14 cellular contexts compared by ENCODE assay signal in genomic region chr11:102253018-102253775, GRCh38.
DNase-seq lines count a peak whose midpoint lies in the region; ATAC-seq, FAIRE-seq and TF ChIP-seq lines count a peak whose summit lies in the region.
"Had no signal": no experiment of that assay in that cellular context is flagged by ENCODE, and none has a peak within 500 bp of the region (broad histone marks: within the 10 kb centered on the region; RNA-seq: fewer than 3 reads in every experiment).

No MANE protein-coding gene starts in this region.

- H2BK120ac ChIP-seq in H1 (replicated peaks; ENCODE audit: low read depth, low read length) = no peak overlapping the region

- no peak overlapping the region for H3K27ac ChIP-seq in right atrium auricular region
- no peak overlapping the region for H3K27ac ChIP-seq in H1 (ENCODE audit: low read depth, low read length)
- H3K27ac ChIP-seq in mesodermal cell (ENCODE audit: low read depth, low read length, severe bottlenecking) = peak overlapping the region; percentile 59
- H3K27ac ChIP-seq: SJCRH30 had no signal

- no peak overlapping the region for H3K18ac ChIP-seq in H1 (ENCODE audit: extremely low read depth, low read length)

- H2BK5ac ChIP-seq in H1 (ENCODE audit: low read depth, low read length) = no peak overlapping the region

- WGBS in H1 (ENCODE audit: extremely low coverage in 1 of 2, insufficient coverage in 1 of 2, insufficient read length in 1 of 2, insufficient replicate concordance in 2 of 2, low coverage in 1 of 2, low lambda C conversion rate in 2 of 2, missing lambda C conversion rate in 1 of 2), 2 experiments = 73% methylated on average over 3 of the region's 3 CpGs; no CpG with 5 or more reads in 1 of the 2 experiments
- 17 to 79% methylated on average over 1 to 2 of the region's 3 CpGs for whole genome bisulfite sequencing in mesodermal cell (ENCODE audit: insufficient coverage in 2 of 2), 2 experiments

- no peak overlapping the region for H2BK12ac ChIP-seq in H1 (ENCODE audit: low read depth, low read length)

- H3K23ac ChIP-seq in H1 (ENCODE audit: insufficient read length) = no peak overlapping the region

- H3K4me1 ChIP-seq in right atrium auricular region (no peaks in the 10 kb centered on the region), H1 (replicated peaks in 1 of 4; ENCODE audit: control insufficient read depth in 3 of 4, insufficient read depth in 4 of 4, low read length in 3 of 4) (no peaks in the 10 kb centered on the region; a peak in 1 of 7 replicates), mesodermal cell (ENCODE audit: control insufficient read depth, insufficient read depth, low read length, poor library complexity, severe bottlenecking) (peaks cover 24% of the 10 kb centered on the region)
- H3K4me1 ChIP-seq: SJCRH30 had no signal

- H3K79me2 ChIP-seq in H1 (ENCODE audit: control insufficient read depth in 1 of 2, insufficient read depth in 2 of 2, low read length in 2 of 2) = no peaks in the 10 kb centered on the region

- H4K91ac ChIP-seq in H1 (replicated peaks; ENCODE audit: insufficient read length, low read length) = no peak overlapping the region

- 0 out of 2 replicates have a peak overlapping the region, but pooled peaks have one; percentile 6 for H2AFZ ChIP-seq in H1 (ENCODE audit: low read length)

- POLR2A ChIA-PET in H1 (lab: Charles Lee; ENCODE audit: partially characterized antibody) = interaction anchor here (1.4 kb wide), 1 partner anchor 15 kb away, joined by 3 read pairs; no protein-coding TSS in a partner anchor

- H3K79me1 ChIP-seq in H1 (ENCODE audit: low read depth, low read length) = no peaks in the 10 kb centered on the region

- H3K4me2 ChIP-seq in H1 (ENCODE audit: insufficient read depth in 1 of 2, low read depth in 2 of 2, low read length in 2 of 2) = no peak overlapping the region

- H3K9me3 ChIP-seq in right atrium auricular region (no peaks in the 10 kb centered on the region), H1 (ENCODE audit: insufficient read depth in 2 of 2, low read depth in 1 of 2, low read length in 1 of 2) (no peaks in the 10 kb centered on the region), mesodermal cell (ENCODE audit: control insufficient read depth, low read length) (no peaks in the 10 kb centered on the region)
- H3K9me3 ChIP-seq: SJCRH30 had no signal

- CTCF ChIA-PET in H1 (lab: Charles Lee; ENCODE audit: partially characterized antibody) = interaction anchor here (0.5 to 3.7 kb wide), 34 partner anchors 8 to 734 kb away, joined by 3 to 36 read pairs (median 4); no protein-coding TSS in a partner anchor

- no peak overlapping the region for H2AK5ac ChIP-seq in H1 (ENCODE audit: low read depth, low read length)

- H3K56ac ChIP-seq in H1 (replicated peaks; ENCODE audit: insufficient read length, low read depth, low read length) = no peak overlapping the region

- intact Hi-C loops in left ventricle myocardium superior (cut with micrococcal nuclease) = no loop called here

- TF ChIP-seq RAD21 in H1 (IDR thresholded peaks at IDR 0.05 in 1 of 2, conservative IDR thresholded peaks at IDR 0.05 in 1 of 2; ENCODE audit: low read depth in 2 of 2, low read length in 2 of 2) = no peak

- H3K14ac ChIP-seq in H1 (ENCODE audit: insufficient read length) = no peak overlapping the region

- TF ChIP-seq POLR2A in H1 (IDR thresholded peaks at IDR 0.05; ENCODE audit: control extremely low read depth in 1 of 2, low read depth in 2 of 2, low read length in 2 of 2) = no peak

- no peak overlapping the region for H3K9ac ChIP-seq in H1 (replicated peaks in 1 of 4; ENCODE audit: extremely low read depth in 1 of 4, low read depth in 3 of 4, low read length in 3 of 4)

- H3K36me3 ChIP-seq in right atrium auricular region = no peaks in the 10 kb centered on the region
- no peaks in the 10 kb centered on the region for H3K36me3 ChIP-seq in H1 (ENCODE audit: control insufficient read depth in 2 of 4, insufficient read depth in 4 of 4, low read length in 3 of 4)
- no peaks in the 10 kb centered on the region for H3K36me3 ChIP-seq in mesodermal cell (ENCODE audit: control insufficient read depth, insufficient read depth, low read length)
- H3K36me3 ChIP-seq: SJCRH30 had no signal

- H4K5ac ChIP-seq in H1 (ENCODE audit: insufficient read length, low read depth, low read length) = no peak overlapping the region

- ATAC-seq in left ventricle myocardium superior (no peak), GM18867 (IDR thresholded peaks at IDR 0.05; ENCODE audit: unreplicated experiment) (no peak), GM21737 (IDR thresholded peaks at IDR 0.05; ENCODE audit: unreplicated experiment) (no peak)

- no peaks in the 10 kb centered on the region for H3K23me2 ChIP-seq in H1 (ENCODE audit: low read depth, low read length)

- FAIRE-seq in H1 (lab: Jason Lieb, UNC) = peak; percentile 36
- FAIRE-seq: GM12878, islet of Langerhans had no signal

- peak; percentile 36 for DNase-seq in right atrium auricular region (ENCODE audit: low spot score)
- DNase-seq in left ventricle myocardium superior = no peak
- DNase-seq in H1 (ENCODE audit: low read depth in 1 of 2, low spot score in 2 of 2) = no peak
- no peak for DNase-seq in occipital lobe (lab: John Stamatoyannopoulos, UW)
- DNase-seq in AG20443 (ENCODE audit: low spot score) = no peak
- DNase-seq: activated CD4-positive, alpha-beta memory T cell treated with anti-CD3 and anti-CD28 coated beads for 36 hours; NCI-H2081 treated with DMSO at 0.1 percent for 48 hours; NK-92 treated with Interleukin-12 subunit alpha and Interleukin-12 subunit beta, amount 100 ng/mL, for 24 hours; SJCRH30 had no signal

- no peak overlapping the region for H2BK15ac ChIP-seq in H1 (ENCODE audit: low read length)

- no peak overlapping the region for H2BK20ac ChIP-seq in H1 (ENCODE audit: low read length)

- H3K27me3 ChIP-seq in right atrium auricular region (no peaks in the 10 kb centered on the region), H1 (replicated peaks in 1 of 4; ENCODE audit: control insufficient read depth in 3 of 4, extremely low read depth in 1 of 4, insufficient read depth in 3 of 4, low read length in 3 of 4) (no peaks in the 10 kb centered on the region)
- H3K27me3 ChIP-seq: SJCRH30 had no signal

- no peak for TF ChIP-seq EP300 in H1 (IDR thresholded peaks at IDR 0.05; ENCODE audit: borderline replicate concordance in 1 of 2, low read depth in 2 of 2, low read length in 2 of 2)

- no peaks in the 10 kb centered on the region for H4K20me1 ChIP-seq in H1 (replicated peaks in 1 of 2; ENCODE audit: control insufficient read depth in 1 of 2, insufficient read depth in 2 of 2, low read length in 2 of 2)

- H4K8ac ChIP-seq in H1 (ENCODE audit: extremely low read depth, insufficient read depth, low read length) = no peak overlapping the region

- H3K4me3 ChIP-seq in right atrium auricular region = no peak overlapping the region
- H3K4me3 ChIP-seq in H1 (ENCODE audit: extremely low read depth in 1 of 4, insufficient read depth in 2 of 4, low read depth in 3 of 4, low read length in 4 of 4) = no peak overlapping the region
- H3K4me3 ChIP-seq in mesodermal cell (ENCODE audit: extremely low read depth, insufficient read depth, low read length, poor library complexity, severe bottlenecking) = no peak overlapping the region
- H3K4me3 ChIP-seq: GM12878, SJCRH30 had no signal

- TF ChIP-seq CTCF in right atrium auricular region (IDR thresholded peaks at IDR 0.05) (no peak), H1 (IDR thresholded peaks at IDR 0.05; ENCODE audit: control extremely low read depth in 1 of 3, insufficient read depth in 1 of 3, low read depth in 1 of 3, low read length in 3 of 3) (no peak)

- no peak overlapping the region for H3K4ac ChIP-seq in H1 (replicated peaks; ENCODE audit: insufficient read length, low read depth, low read length)

TF ChIP-seq in H1, 55 proteins besides CTCF, POLR2A, EP300 and RAD21:
- TF ChIP-seq GABPA (IDR thresholded peaks at IDR 0.05; ENCODE audit: borderline replicate concordance, insufficient read depth, low read length) (no peak), KDM1A (IDR thresholded peaks at IDR 0.05; ENCODE audit: borderline replicate concordance, low read length) (no peak)
